8 cellular contexts compared by ENCODE assay signal in the genomic region with DNA sequence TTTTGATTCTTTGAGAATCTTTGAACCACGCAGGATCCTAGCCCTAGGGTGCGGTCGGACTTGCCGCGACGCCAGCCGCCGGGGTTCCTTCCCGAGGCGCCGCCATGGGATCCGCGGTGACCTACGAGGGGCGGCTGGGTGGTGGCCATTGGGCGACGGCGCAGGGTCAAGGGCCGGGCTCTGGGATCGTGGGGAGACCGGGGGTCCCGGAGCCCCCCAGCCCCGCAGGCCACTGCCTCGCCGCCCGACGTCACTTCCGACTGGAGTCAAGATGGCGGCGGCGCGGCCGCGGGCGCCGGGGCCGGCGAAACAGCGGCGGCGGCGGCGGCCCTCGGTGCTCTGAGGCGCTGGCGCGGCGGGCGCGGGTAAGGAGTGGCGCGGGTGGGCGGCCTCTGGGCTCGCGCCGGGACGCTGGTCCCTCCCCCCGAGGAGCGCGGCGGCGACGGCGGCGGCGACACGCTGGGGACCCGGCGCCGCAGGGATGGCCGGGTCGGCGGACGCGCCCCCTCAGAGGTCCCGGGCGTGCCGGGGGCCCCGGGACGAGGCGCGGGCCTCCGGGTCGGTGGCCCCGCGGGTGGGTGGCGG. TPM values are rescaled to one million over a fixed set of nuclear protein-coding genes. Genes with fewer than 3 reads are reported as not detected.
A peak's percentile ranks its signal among the peaks of the same experiment; 100 is the strongest.
DNase-seq lines count a peak whose midpoint lies in the region; ATAC-seq, FAIRE-seq and TF ChIP-seq lines count a peak whose summit lies in the region.

A gene with protein sequence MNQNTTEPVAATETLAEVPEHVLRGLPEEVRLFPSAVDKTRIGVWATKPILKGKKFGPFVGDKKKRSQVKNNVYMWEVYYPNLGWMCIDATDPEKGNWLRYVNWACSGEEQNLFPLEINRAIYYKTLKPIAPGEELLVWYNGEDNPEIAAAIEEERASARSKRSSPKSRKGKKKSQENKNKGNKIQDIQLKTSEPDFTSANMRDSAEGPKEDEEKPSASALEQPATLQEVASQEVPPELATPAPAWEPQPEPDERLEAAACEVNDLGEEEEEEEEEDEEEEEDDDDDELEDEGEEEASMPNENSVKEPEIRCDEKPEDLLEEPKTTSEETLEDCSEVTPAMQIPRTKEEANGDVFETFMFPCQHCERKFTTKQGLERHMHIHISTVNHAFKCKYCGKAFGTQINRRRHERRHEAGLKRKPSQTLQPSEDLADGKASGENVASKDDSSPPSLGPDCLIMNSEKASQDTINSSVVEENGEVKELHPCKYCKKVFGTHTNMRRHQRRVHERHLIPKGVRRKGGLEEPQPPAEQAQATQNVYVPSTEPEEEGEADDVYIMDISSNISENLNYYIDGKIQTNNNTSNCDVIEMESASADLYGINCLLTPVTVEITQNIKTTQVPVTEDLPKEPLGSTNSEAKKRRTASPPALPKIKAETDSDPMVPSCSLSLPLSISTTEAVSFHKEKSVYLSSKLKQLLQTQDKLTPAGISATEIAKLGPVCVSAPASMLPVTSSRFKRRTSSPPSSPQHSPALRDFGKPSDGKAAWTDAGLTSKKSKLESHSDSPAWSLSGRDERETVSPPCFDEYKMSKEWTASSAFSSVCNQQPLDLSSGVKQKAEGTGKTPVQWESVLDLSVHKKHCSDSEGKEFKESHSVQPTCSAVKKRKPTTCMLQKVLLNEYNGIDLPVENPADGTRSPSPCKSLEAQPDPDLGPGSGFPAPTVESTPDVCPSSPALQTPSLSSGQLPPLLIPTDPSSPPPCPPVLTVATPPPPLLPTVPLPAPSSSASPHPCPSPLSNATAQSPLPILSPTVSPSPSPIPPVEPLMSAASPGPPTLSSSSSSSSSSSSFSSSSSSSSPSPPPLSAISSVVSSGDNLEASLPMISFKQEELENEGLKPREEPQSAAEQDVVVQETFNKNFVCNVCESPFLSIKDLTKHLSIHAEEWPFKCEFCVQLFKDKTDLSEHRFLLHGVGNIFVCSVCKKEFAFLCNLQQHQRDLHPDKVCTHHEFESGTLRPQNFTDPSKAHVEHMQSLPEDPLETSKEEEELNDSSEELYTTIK (N-terminal part only) (plus strand): TSS at position 253 of the 585 bp plus-strand sequence. CDS start 15,418 bp downstream, outside the sequence.

- H3K36me3 ChIP-seq in SU-DHL-6 (ENCODE audit: low read length) (no peaks in the 10 kb centered on the region; the same call in 1 of the 2 replicates), vagina (no peaks in the 10 kb centered on the region)

- H2AFZ ChIP-seq in SU-DHL-6 (ENCODE audit: low read depth, low read length, severe bottlenecking), result peak within 1 kb of the TSS; percentile 65

- H3K4me3 Mint-ChIP-seq in activated naive CD8-positive, alpha-beta T cell treated with anti-CD3 and anti-CD28 coated beads, Interleukin-2, amount 50 U/mL, for 24 hours, result peak within 1 kb of the TSS; percentile 93

- peaks cover 4% of the 10 kb centered on the region for H3K9me3 Mint-ChIP-seq in activated naive CD8-positive, alpha-beta T cell treated with anti-CD3 and anti-CD28 coated beads, Interleukin-2, amount 50 U/mL, for 24 hours

- TF ChIP-seq POLR2A in A549 (IDR thresholded peaks at IDR 0.05; ENCODE audit: low read length), result peak; percentile 32; the same call in 1 of the 2 replicates
- TF ChIP-seq POLR2A in GM18526 (IDR thresholded peaks at IDR 0.05; ENCODE audit: extremely low read depth, insufficient read length), result peak; percentile 76
- peak in 1 of 2 donors; percentile 27 for TF ChIP-seq POLR2A in vagina (IDR thresholded peaks at IDR 0.05)

- DNase-seq in A549 (ENCODE audit: low read depth in 1 of 2, low spot score in 1 of 2), result peak; percentile 21 to 38
- DNase-seq in activated naive CD8-positive, alpha-beta T cell treated with anti-CD3 and anti-CD28 coated beads, Interleukin-2, amount 50 U/mL, for 24 hours, result peak; percentile 69
- DNase-seq in left cardiac atrium, result peak; percentile 67
- peak; percentile 46 for DNase-seq in putamen (ENCODE audit: low spot score)
- DNase-seq in vagina (ENCODE audit: extremely low spot score in 2 of 2), result no peak

- no peaks in the 10 kb centered on the region for H3K9me2 ChIP-seq in SU-DHL-6 (replicated peaks; ENCODE audit: insufficient read depth, low read length)

- H3K4me3 ChIP-seq in A549, result peak within 1 kb of the TSS; percentile 71
- peak within 1 kb of the TSS; percentile 60 for H3K4me3 ChIP-seq in SU-DHL-6 (ENCODE audit: insufficient read depth, low read length, poor library complexity, severe bottlenecking)
- H3K4me3 ChIP-seq in vagina, result peak within 1 kb of the TSS; percentile 74 to 88

- H3K27ac ChIP-seq in A549, result peak within 1 kb of the TSS; percentile 83 to 99
- H3K27ac ChIP-seq in SU-DHL-6 (ENCODE audit: low read depth, low read length), result peak within 1 kb of the TSS; percentile 94
- H3K27ac ChIP-seq in vagina, result peak within 1 kb of the TSS; percentile 99

- H3K4me2 ChIP-seq in A549 (peak within 1 kb of the TSS; percentile 82), SU-DHL-6 (ENCODE audit: low read depth, low read length, poor library complexity, severe bottlenecking) (peak within 1 kb of the TSS; percentile 72)

- H3K27ac Mint-ChIP-seq in activated naive CD8-positive, alpha-beta T cell treated with anti-CD3 and anti-CD28 coated beads, Interleukin-2, amount 50 U/mL, for 24 hours, result peak within 1 kb of the TSS; percentile 97

- H4K20me1 ChIP-seq in SU-DHL-6 (ENCODE audit: low read depth, low read length), result no peaks in the 10 kb centered on the region

- H3F3A ChIP-seq in SU-DHL-6 (ENCODE audit: insufficient read depth), result peaks cover 41% of the 10 kb centered on the region

- FAIRE-seq in A549 (lab: Jason Lieb, UNC), result no peak

- peaks cover 49% of the 10 kb centered on the region for H3K4me1 Mint-ChIP-seq in activated naive CD8-positive, alpha-beta T cell treated with anti-CD3 and anti-CD28 coated beads, Interleukin-2, amount 50 U/mL, for 24 hours

- ATAC-seq in A549 (peak; percentile 86 to 88), HG03159 (IDR thresholded peaks at IDR 0.05; ENCODE audit: unreplicated experiment) (peak; percentile 28), left cardiac atrium (peak; percentile 80 to 87)
- peak; percentile 53 for ATAC-seq in activated naive CD8-positive, alpha-beta T cell treated with anti-CD3 and anti-CD28 coated beads, Interleukin-2, amount 50 U/mL, for 24 hours

- no peak for TF ChIP-seq RAD21 in A549 (conservative IDR thresholded peaks at IDR 0.05 in 1 of 2, IDR thresholded peaks at IDR 0.05 in 1 of 2)

- TF ChIP-seq CTCF in A549 (IDR thresholded peaks at IDR 0.05) (no peak), SU-DHL-6 (IDR thresholded peaks at IDR 0.05; ENCODE audit: insufficient read depth, low read length, poor library complexity, severe bottlenecking) (no peak), vagina (IDR thresholded peaks at IDR 0.05) (no peak)

- no peaks in the 10 kb centered on the region; the same call in 2 of the 3 replicates for H3K9me3 ChIP-seq in A549
- H3K9me3 ChIP-seq in SU-DHL-6 (ENCODE audit: insufficient read depth, low read length), result no peaks in the 10 kb centered on the region; the same call in 1 of the 2 replicates
- H3K9me3 ChIP-seq in vagina, result no peaks in the 10 kb centered on the region

- CTCF ChIA-PET in A549 (lab: Yijun Ruan, JAX), result no interaction called here

- TF ChIP-seq EP300 in A549 (IDR thresholded peaks at IDR 0.05), result no peak

- POLR2A ChIA-PET in A549 (lab: Yijun Ruan, JAX), result no interaction called here

- H3K27me3 ChIP-seq in SU-DHL-6 (ENCODE audit: low read length), result no peaks in the 10 kb centered on the region
- no peaks in the 10 kb centered on the region for H3K27me3 ChIP-seq in vagina

- H3K36me3 Mint-ChIP-seq in activated naive CD8-positive, alpha-beta T cell treated with anti-CD3 and anti-CD28 coated beads, Interleukin-2, amount 50 U/mL, for 24 hours (ENCODE audit: low read depth), result peaks cover 13% of the 10 kb centered on the region

- 0% methylated on average over 1 of the region's 87 CpGs for WGBS in A549 (ENCODE audit: missing lambda C conversion rate)

- no peaks in the 10 kb centered on the region for H3K27me3 Mint-ChIP-seq in activated naive CD8-positive, alpha-beta T cell treated with anti-CD3 and anti-CD28 coated beads, Interleukin-2, amount 50 U/mL, for 24 hours

- peaks cover 34% of the 10 kb centered on the region for H3K79me2 ChIP-seq in SU-DHL-6 (ENCODE audit: insufficient read depth, low read length)

- intact Hi-C loops in left cardiac atrium (cut with DNase I) (no loop called here), vagina (cut with DNase I) (no loop called here)

- H3K9ac ChIP-seq in SU-DHL-6 (ENCODE audit: low read length), result peak within 1 kb of the TSS; percentile 73

- 0 out of 3 replicates have a peak, but pooled peaks cover 4% of the 10 kb centered on the region for H3K4me1 ChIP-seq in A549
- H3K4me1 ChIP-seq in vagina, result peaks cover 6% of the 10 kb centered on the region

TF ChIP-seq in A549, 52 proteins besides CTCF, POLR2A, EP300 and RAD21 (continues in another document):
- no peak for TF ChIP-seq MAFK (IDR thresholded peaks at IDR 0.05; ENCODE audit: partially characterized antibody)
- no peak for TF ChIP-seq SREBF2 (IDR thresholded peaks at IDR 0.05)
- TF ChIP-seq, protein P1, sequence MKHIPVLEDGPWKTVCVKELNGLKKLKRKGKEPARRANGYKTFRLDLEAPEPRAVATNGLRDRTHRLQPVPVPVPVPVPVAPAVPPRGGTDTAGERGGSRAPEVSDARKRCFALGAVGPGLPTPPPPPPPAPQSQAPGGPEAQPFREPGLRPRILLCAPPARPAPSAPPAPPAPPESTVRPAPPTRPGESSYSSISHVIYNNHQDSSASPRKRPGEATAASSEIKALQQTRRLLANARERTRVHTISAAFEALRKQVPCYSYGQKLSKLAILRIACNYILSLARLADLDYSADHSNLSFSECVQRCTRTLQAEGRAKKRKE (CRISPR knock-in tag; IDR thresholded peaks at IDR 0.05; ENCODE audit: low read depth), result no peak
- TF ChIP-seq, protein P2, sequence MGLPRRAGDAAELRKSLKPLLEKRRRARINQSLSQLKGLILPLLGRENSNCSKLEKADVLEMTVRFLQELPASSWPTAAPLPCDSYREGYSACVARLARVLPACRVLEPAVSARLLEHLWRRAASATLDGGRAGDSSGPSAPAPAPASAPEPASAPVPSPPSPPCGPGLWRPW (IDR thresholded peaks at IDR 0.05), result no peak
- TF ChIP-seq HDAC2 (IDR thresholded peaks at IDR 0.05), result no peak
- TF ChIP-seq, protein P3, sequence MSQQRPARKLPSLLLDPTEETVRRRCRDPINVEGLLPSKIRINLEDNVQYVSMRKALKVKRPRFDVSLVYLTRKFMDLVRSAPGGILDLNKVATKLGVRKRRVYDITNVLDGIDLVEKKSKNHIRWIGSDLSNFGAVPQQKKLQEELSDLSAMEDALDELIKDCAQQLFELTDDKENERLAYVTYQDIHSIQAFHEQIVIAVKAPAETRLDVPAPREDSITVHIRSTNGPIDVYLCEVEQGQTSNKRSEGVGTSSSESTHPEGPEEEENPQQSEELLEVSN (IDR thresholded peaks at IDR 0.05; ENCODE audit: borderline replicate concordance, low read depth), result peak; percentile 77

RNA-seq across cellular contexts. Expression of the gene that starts here (rescaled TPM):
- 8.4 and 8.7 TPM in 2 replicates for polyA plus RNA-seq in A549 (2011; rRNA removed)
- 4.1 TPM in 2 replicates for polyA plus RNA-seq in A549 (2012; cell fraction: cytosol; rRNA removed)
- polyA plus RNA-seq in A549 (2012; cell fraction: nucleus; rRNA removed), result 8.9 and 10.3 TPM in 2 replicates
- 7.7 to 7.9 TPM (median 7.8 TPM) in 3 replicates for polyA plus RNA-seq in A549 (2017; fragmentation: RNase III; extraction: RNeasy Plus Mini Kit Qiagen cat#74134 plus additional on column Dnase treatment)
- 12.1 and 12.4 TPM in 2 replicates for polyA minus RNA-seq in A549 (2011; rRNA and poly(A)+ RNA removed)
- 10 to 100 TPM; 29.9 to 36.3 TPM for total RNA-seq in left cardiac atrium
- total RNA-seq in vagina, result 56.2 TPM

Comparison
In these comparisons a context has a peak if more than half of its experiments do, and no peak if none do; other contexts are left out.
1. ATAC-seq: peak in every context shown above with its lines; median percentile 87 in A549; 84 in left cardiac atrium; 53 in activated naive CD8-positive, alpha-beta T cell treated with anti-CD3 and anti-CD28 coated beads, Interleukin-2, amount 50 U/mL, for 24 hours; 28 in HG03159.
2. DNase-seq: peak in A549 (2 of 2), activated naive CD8-positive, alpha-beta T cell treated with anti-CD3 and anti-CD28 coated beads, Interleukin-2, amount 50 U/mL, for 24 hours (single experiment), left cardiac atrium (single experiment) and putamen (single experiment); none in vagina (0 of 2).
3. Peak in every context shown above with its lines, with median percentiles within 50 percentile points of each other: H3K27ac ChIP-seq and H3K4me3 ChIP-seq.